In genomic region chr1:116868386-116868785, GRCh38 we compare ENCODE assay signal across 26 cellular contexts. TPM values are rescaled to one million over a fixed set of nuclear protein-coding genes. Genes with fewer than 3 reads are reported as not detected.
DNase-seq lines count a peak whose midpoint lies in the region; ATAC-seq, FAIRE-seq and TF ChIP-seq lines count a peak whose summit lies in the region.
"Had no signal": no experiment of that assay in that cellular context is flagged by ENCODE, and none has a peak within 500 bp of the region (broad histone marks: within the 10 kb centered on the region; RNA-seq: fewer than 3 reads in every experiment).

No MANE protein-coding gene starts in this region.

- no peaks in the 10 kb centered on the region for H4K20me1 ChIP-seq in GM23248 (ENCODE audit: insufficient read depth)
- H4K20me1 ChIP-seq in astrocyte (ENCODE audit: insufficient read depth, low read length): no peaks in the 10 kb centered on the region
- H4K20me1 ChIP-seq in GM23338 (replicated peaks; ENCODE audit: insufficient read depth): no peaks in the 10 kb centered on the region

- FAIRE-seq in astrocyte (lab: Jason Lieb, UNC) (no peak), urothelium cell line (lab: Jason Lieb, UNC) (peak; percentile 5)
- FAIRE-seq: G401.6, GM12892, GM18507, H54 had no signal

- TF ChIP-seq CTCF in astrocyte (IDR thresholded peaks at IDR 0.05; ENCODE audit: insufficient read depth, low read depth, low read length): no peak
- TF ChIP-seq CTCF in fibroblast of pulmonary artery (IDR thresholded peaks at IDR 0.05; ENCODE audit: low read length, missing control alignments): no peak
- no peak for TF ChIP-seq CTCF in GM23338 (conservative IDR thresholded peaks at IDR 0.05; ENCODE audit: low read depth in 2 of 2)

- H3K4me1 Mint-ChIP-seq in astrocyte (ENCODE audit: low read depth, unreplicated experiment) (no peaks in the 10 kb centered on the region), GM23338 (no peaks in the 10 kb centered on the region)
- H3K4me1 Mint-ChIP-seq: CD8-positive, alpha-beta memory T cell had no signal

- H3K4me2 ChIP-seq in GM23248 (ENCODE audit: unreplicated experiment) (no peak overlapping the region), astrocyte (ENCODE audit: low read length) (no peak overlapping the region), GM23338 (no peak overlapping the region)

- DNase-seq in GM23248 (peak; percentile 53), astrocyte (ENCODE audit: low read depth) (peak; percentile 48), fibroblast of pulmonary artery (ENCODE audit: low read depth) (peak; percentile 58), urothelium cell line (ENCODE audit: low spot score) (no peak), GM23338 (ENCODE audit: low spot score) (no peak)
- DNase-seq: C1 segment of cervical spinal cord; Calu3; CD8-positive, alpha-beta memory T cell; DMS153; Kasumi-1; MM.1S; NCI-H1092; NCI-H1436; NCI-H187 treated with DMSO at 0.1 percent for 48 hours; NCI-H2227 treated with DMSO at 0.1 percent for 48 hours; NCI-H510A treated with DMSO at 0.1 percent for 48 hours; NCI-H748 treated with DMSO at 0.1 percent for 48 hours; NK-92 treated with Interleukin-12 subunit alpha and Interleukin-12 subunit beta, amount 100 ng/mL, for 24 hours; SIG-M5 had no signal

- H3K36me3 ChIP-seq in GM23248 (ENCODE audit: low read depth): no peaks in the 10 kb centered on the region
- H3K36me3 ChIP-seq in astrocyte (ENCODE audit: insufficient read depth, low read length): no peaks in the 10 kb centered on the region
- H3K36me3 ChIP-seq in GM23338 (ENCODE audit: insufficient read depth): no peaks in the 10 kb centered on the region

- no peaks in the 10 kb centered on the region for H3K9me2 ChIP-seq in GM23248 (ENCODE audit: insufficient read depth)
- peaks cover 8% of the 10 kb centered on the region; the same call in 1 of the 2 replicates for H3K9me2 ChIP-seq in GM23338 (ENCODE audit: insufficient read depth)

- H3K4me3 ChIP-seq in GM23248: no peak overlapping the region
- H3K4me3 ChIP-seq in astrocyte (ENCODE audit: insufficient read depth, low read depth, low read length): no peak overlapping the region
- H3K4me3 ChIP-seq in fibroblast of pulmonary artery (replicated peaks; ENCODE audit: low read depth, low read length): no peak overlapping the region
- no peak overlapping the region for H3K4me3 ChIP-seq in GM23338

- H3K9me3 Mint-ChIP-seq in astrocyte (ENCODE audit: unreplicated experiment) (no peaks in the 10 kb centered on the region), GM23338 (no peaks in the 10 kb centered on the region)

- no peaks in the 10 kb centered on the region for H3K27me3 Mint-ChIP-seq in astrocyte (ENCODE audit: low read depth, unreplicated experiment)
- H3K27me3 Mint-ChIP-seq in GM23338 (ENCODE audit: insufficient read depth, low read depth, poor library complexity): no peaks in the 10 kb centered on the region

- H3K9me3 ChIP-seq in GM23248 (ENCODE audit: low read depth): no peaks in the 10 kb centered on the region
- H3K9me3 ChIP-seq in astrocyte (ENCODE audit: insufficient read depth, low read depth, low read length): no peaks in the 10 kb centered on the region

- in situ Hi-C loops in GM23248 (cut with MboI): no loop called here

- H3K79me2 ChIP-seq in GM23248 (ENCODE audit: insufficient read depth): no peaks in the 10 kb centered on the region
- H3K79me2 ChIP-seq in astrocyte (ENCODE audit: insufficient read depth, low read length): no peaks in the 10 kb centered on the region
- H3K79me2 ChIP-seq in GM23338 (replicated peaks; ENCODE audit: insufficient read depth): no peaks in the 10 kb centered on the region

- ATAC-seq in GM21447 (IDR thresholded peaks at IDR 0.05; ENCODE audit: unreplicated experiment) (no peak), GM23338 (no peak), GM19467 (IDR thresholded peaks at IDR 0.05; ENCODE audit: unreplicated experiment) (no peak)
- ATAC-seq: SK-N-SH treated with all-trans-retinoic acid at 6 μM for 48 hours had no signal

- H3K27ac ChIP-seq in GM23248 (no peak overlapping the region), astrocyte (ENCODE audit: low read depth, low read length) (no peak overlapping the region), GM23338 (ENCODE audit: low read depth) (no peak overlapping the region)

- peaks cover 16% of the 10 kb centered on the region; the same call in 1 of the 2 replicates for H3F3A ChIP-seq in GM23248 (ENCODE audit: insufficient read depth)
- H3F3A ChIP-seq in GM23338 (replicated peaks; ENCODE audit: low read depth): no peaks in the 10 kb centered on the region

- H3K27ac Mint-ChIP-seq in astrocyte (ENCODE audit: unreplicated experiment) (no peak overlapping the region), GM23338 (no peak overlapping the region)
- H3K27ac Mint-ChIP-seq: CD8-positive, alpha-beta memory T cell had no signal

- 0 to 2% methylated on average over 2 of the region's 2 CpGs for WGBS in GM23248 (ENCODE audit: low coverage in 1 of 2, low lambda C conversion rate in 2 of 2, missing lambda C conversion rate in 2 of 2), 2 experiments

- H2AFZ ChIP-seq in GM23248 (no peak overlapping the region), astrocyte (ENCODE audit: low read depth, low read length) (no peak overlapping the region), GM23338 (no peak overlapping the region)

- no peak overlapping the region for H3K4me3 Mint-ChIP-seq in astrocyte (ENCODE audit: unreplicated experiment)
- no peak overlapping the region for H3K4me3 Mint-ChIP-seq in GM23338
- H3K4me3 Mint-ChIP-seq: CD8-positive, alpha-beta memory T cell had no signal

- H3K36me3 Mint-ChIP-seq in astrocyte (ENCODE audit: low read depth, unreplicated experiment) (peaks cover 3% of the 10 kb centered on the region), GM23338 (ENCODE audit: low read depth) (no peaks in the 10 kb centered on the region)

- H3K27me3 ChIP-seq in GM23248 (replicated peaks; ENCODE audit: insufficient read depth): no peaks in the 10 kb centered on the region
- no peaks in the 10 kb centered on the region for H3K27me3 ChIP-seq in astrocyte (ENCODE audit: insufficient read depth, low read length)
- no peaks in the 10 kb centered on the region for H3K27me3 ChIP-seq in GM23338 (ENCODE audit: insufficient read depth)

- H3K9ac ChIP-seq in GM23248 (no peak overlapping the region), astrocyte (ENCODE audit: low read length) (no peak overlapping the region)

- H3K4me1 ChIP-seq in GM23248 (ENCODE audit: insufficient read depth) (no peaks in the 10 kb centered on the region; the same call in 1 of the 2 replicates), astrocyte (ENCODE audit: insufficient read depth, low read length) (no peaks in the 10 kb centered on the region), GM23338 (ENCODE audit: insufficient read depth) (no peaks in the 10 kb centered on the region)

TF ChIP-seq in GM23338, 12 proteins besides CTCF, POLR2A, EP300 and RAD21 (continues in another document):
- TF ChIP-seq CREB1 (CRISPR knock-in tag; IDR thresholded peaks at IDR 0.05; ENCODE audit: low read depth) (no peak), NANOG (IDR thresholded peaks at IDR 0.05; ENCODE audit: borderline replicate concordance) (no peak), JUNB (IDR thresholded peaks at IDR 0.05; ENCODE audit: unreplicated experiment) (no peak), ZNF114 (CRISPR knock-in tag; IDR thresholded peaks at IDR 0.05) (no peak), REST (IDR thresholded peaks at IDR 0.05; ENCODE audit: unreplicated experiment) (no peak), ETS1 (IDR thresholded peaks at IDR 0.05) (no peak), POLR2AphosphoS5 (IDR thresholded peaks at IDR 0.05; ENCODE audit: low read depth) (no peak), STAT1 (IDR thresholded peaks at IDR 0.05; ENCODE audit: unreplicated experiment) (no peak), EZH2phosphoT487 (IDR thresholded peaks at IDR 0.05; ENCODE audit: unreplicated experiment) (no peak), ZNF331 (CRISPR knock-in tag; IDR thresholded peaks at IDR 0.05; ENCODE audit: low read depth) (no peak)

RNA-seq across cellular contexts. Expression of gene PTGFRN, which starts 41.3 kb away (rescaled TPM):
- total RNA-seq in GM23248 (2014; rRNA removed; shearing (Covaris generic)): 25.7 and 27.6 TPM in 2 replicates
- polyA plus RNA-seq in GM23248 (2016; fragmentation: Nextera tagmentation; extraction: Ambion mirVana) (14.7 and 15.2 TPM in 2 replicates), GM23338 (2016; fragmentation: Nextera tagmentation; extraction: Ambion mirVana) (17.4 and 30.0 TPM in 2 replicates)
- 157 and 213 TPM in 2 replicates for total RNA-seq in astrocyte
- total RNA-seq in GM23338 (2014; rRNA removed; shearing (Covaris generic)): 21.8 and 32.7 TPM in 2 replicates

Comparison
In these comparisons a context has a peak if more than half of its experiments do, and no peak if none do; other contexts are left out.
1. DNase-seq: peak in GM23248 (single experiment), astrocyte (single experiment) and fibroblast of pulmonary artery (single experiment); none in urothelium cell line (single experiment) and GM23338 (single experiment).